Comparison of ENCODE assay signal across 29 cellular contexts in the genomic region with DNA sequence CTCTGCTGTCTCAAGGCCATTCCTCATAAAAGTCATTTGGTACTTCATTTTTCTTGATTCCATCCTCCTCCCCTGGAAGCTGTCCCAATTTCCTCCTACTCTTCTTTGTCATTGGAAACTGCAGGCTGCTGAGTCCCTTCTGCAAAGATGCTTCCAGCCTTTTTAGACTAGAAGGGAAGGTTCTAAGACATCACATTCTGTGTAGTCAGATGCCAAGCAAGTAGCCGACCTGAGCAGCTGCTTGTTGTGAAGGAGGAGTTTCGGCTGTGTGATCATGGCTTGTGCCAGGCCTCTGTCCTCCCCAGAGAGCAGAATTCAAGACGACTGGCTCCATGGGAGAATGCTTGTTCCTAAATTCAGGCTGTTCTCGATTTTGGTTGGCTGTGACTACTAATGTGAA. TPM values are rescaled to one million over a fixed set of nuclear protein-coding genes. Genes with fewer than 3 reads are reported as not detected.
A peak's percentile ranks its signal among the peaks of the same experiment; 100 is the strongest.
DNase-seq lines count a peak whose midpoint lies in the region; ATAC-seq and TF ChIP-seq lines count a peak whose summit lies in the region.
"Had no signal": no experiment of that assay in that cellular context is flagged by ENCODE, and none has a peak within 500 bp of the region (broad histone marks: within the 10 kb centered on the region; RNA-seq: fewer than 3 reads in every experiment).

No MANE protein-coding gene starts in this region.

- peaks cover 16% of the 10 kb centered on the region for H3K4me1 Mint-ChIP-seq in activated T-cell treated with anti-CD3 and anti-CD28 coated beads, Interleukin-2, amount 50 U/mL, for 72 hours (ENCODE audit: low read depth)
- H3K4me1 Mint-ChIP-seq in nephron progenitor cell, result peaks cover 31% of the 10 kb centered on the region
- no peaks in the 10 kb centered on the region for H3K4me1 Mint-ChIP-seq in CD8-positive, alpha-beta memory T cell

- no peaks in the 10 kb centered on the region for H3K36me3 ChIP-seq in testis (ENCODE audit: low read depth, missing control alignments)
- H3K36me3 ChIP-seq in CD8-positive, alpha-beta memory T cell (ENCODE audit: insufficient read depth, low read length), result peaks cover 27% of the 10 kb centered on the region

- intact Hi-C loops in testis (cut with DNase I; ENCODE audit: low total_unique reads), result no loop called here

- DNase-seq in activated T-cell treated with anti-CD3 and anti-CD28 coated beads, Interleukin-2, amount 50 U/mL, for 72 hours, result no peak
- DNase-seq in activated T-cell treated with anti-CD3 and anti-CD28 coated beads, Interleukin-2, amount 50 U/mL, for 48 hours, result no peak
- DNase-seq in nephron progenitor cell (no peak), testis (peak; percentile 73), NOMO-1 treated with DMSO at 0.1 percent for 48 hours (lab: John Stamatoyannopoulos, UW; ENCODE audit: unreplicated experiment) (no peak)
- DNase-seq in CD8-positive, alpha-beta memory T cell, result no peak
- DNase-seq in activated CD4-positive, alpha-beta T cell treated with anti-CD3 and anti-CD28 coated beads for 1 hour, result no peak
- DNase-seq: CD4-positive, alpha-beta T cell; COR-L47; DMS 273 treated with DMSO at 0.1 percent for 48 hours; DMS79; EL; GDM1; Karpas-422; NCI-H1092; NCI-H1417 treated with DMSO at 0.1 percent for 48 hours; NCI-H187; NCI-H2081 treated with DMSO at 0.1 percent for 48 hours; NCI-H2171; NCI-H226; NCI-H510A; NCI-H748 treated with DMSO at 0.1 percent for 48 hours; PC-3; SK-N-SH had no signal

- H3K4me1 ChIP-seq in testis, result peaks cover 4% of the 10 kb centered on the region
- H3K4me1 ChIP-seq in CD8-positive, alpha-beta memory T cell (ENCODE audit: insufficient read depth, low read length), result no peaks in the 10 kb centered on the region

- CTCF ChIA-PET in CD8-positive, alpha-beta memory T cell (lab: Charles Lee), result no interaction called here

- TF ChIP-seq POLR2A in testis (IDR thresholded peaks at IDR 0.05), result no peak

- H3K27ac ChIP-seq in cingulate gyrus (ENCODE audit: low read depth, low read length) (peak overlapping the region; percentile 75), testis (no peak overlapping the region)
- H3K27ac ChIP-seq in CD8-positive, alpha-beta memory T cell (ENCODE audit: low read depth, low read length), result no peak overlapping the region
- H3K27ac ChIP-seq: BLaER1, HL-60 had no signal

- no peaks in the 10 kb centered on the region for H3K9me3 ChIP-seq in testis
- H3K9me3 ChIP-seq in CD8-positive, alpha-beta memory T cell (ENCODE audit: low read length), result no peaks in the 10 kb centered on the region
- H3K9me3 ChIP-seq: BLaER1, SK-N-SH had no signal

- H3K9me3 Mint-ChIP-seq in activated T-cell treated with anti-CD3 and anti-CD28 coated beads, Interleukin-2, amount 50 U/mL, for 72 hours, result no peaks in the 10 kb centered on the region
- no peaks in the 10 kb centered on the region for H3K9me3 Mint-ChIP-seq in nephron progenitor cell
- H3K9me3 Mint-ChIP-seq in CD8-positive, alpha-beta memory T cell, result no peaks in the 10 kb centered on the region
- H3K9me3 Mint-ChIP-seq: CD4-positive, alpha-beta T cell had no signal

- no peak for ATAC-seq in activated T-cell treated with anti-CD3 and anti-CD28 coated beads, Interleukin-2, amount 50 U/mL, for 72 hours (replicated peaks in 1 of 2)
- ATAC-seq: GM12878, HCT116, PC-3 had no signal

- POLR2A ChIA-PET in CD8-positive, alpha-beta memory T cell (lab: Charles Lee), result no interaction called here

- TF ChIP-seq CTCF in nephron progenitor cell (IDR thresholded peaks at IDR 0.05), result no peak
- TF ChIP-seq CTCF in testis (IDR thresholded peaks at IDR 0.05), result no peak

- H3K27me3 Mint-ChIP-seq in activated T-cell treated with anti-CD3 and anti-CD28 coated beads, Interleukin-2, amount 50 U/mL, for 72 hours (ENCODE audit: low read depth), result no peaks in the 10 kb centered on the region
- no peaks in the 10 kb centered on the region for H3K27me3 Mint-ChIP-seq in nephron progenitor cell (ENCODE audit: low read depth, poor library complexity)
- no peaks in the 10 kb centered on the region for H3K27me3 Mint-ChIP-seq in CD8-positive, alpha-beta memory T cell
- H3K27me3 Mint-ChIP-seq: CD4-positive, alpha-beta T cell had no signal

- no peak overlapping the region for H3K4me3 ChIP-seq in testis
- no peak overlapping the region for H3K4me3 ChIP-seq in CD8-positive, alpha-beta memory T cell (ENCODE audit: low read length)
- H3K4me3 ChIP-seq: BLaER1, GM12878 had no signal

- peak overlapping the region; percentile 28 for H3K27ac Mint-ChIP-seq in activated T-cell treated with anti-CD3 and anti-CD28 coated beads, Interleukin-2, amount 50 U/mL, for 72 hours
- H3K27ac Mint-ChIP-seq in nephron progenitor cell, result peak overlapping the region; percentile 75
- peak overlapping the region in 2 of 8 donors; percentile 6 to 58 for H3K27ac Mint-ChIP-seq in CD8-positive, alpha-beta memory T cell
- H3K27ac Mint-ChIP-seq: CD4-positive, alpha-beta T cell had no signal

- H3K27me3 ChIP-seq in testis, result no peaks in the 10 kb centered on the region
- no peaks in the 10 kb centered on the region for H3K27me3 ChIP-seq in CD8-positive, alpha-beta memory T cell (ENCODE audit: insufficient read depth, low read length, poor library complexity, severe bottlenecking)
- H3K27me3 ChIP-seq: BLaER1 had no signal

- 32 to 46% methylated on average over 4 of the region's 4 CpGs for WGBS in testis, 2 donors

- peaks cover 23 to 42% of the 10 kb centered on the region in 2 donors for H3K36me3 Mint-ChIP-seq in activated T-cell treated with anti-CD3 and anti-CD28 coated beads, Interleukin-2, amount 50 U/mL, for 72 hours (ENCODE audit: insufficient read depth in 2 of 2)
- peaks cover 85% of the 10 kb centered on the region for H3K36me3 Mint-ChIP-seq in nephron progenitor cell (ENCODE audit: low read depth)
- peaks cover 3 to 79% (median 14%) of the 10 kb centered on the region in 3 donors for H3K36me3 Mint-ChIP-seq in CD8-positive, alpha-beta memory T cell

- H3K4me3 Mint-ChIP-seq in activated T-cell treated with anti-CD3 and anti-CD28 coated beads, Interleukin-2, amount 50 U/mL, for 72 hours, result no peak overlapping the region
- no peak overlapping the region for H3K4me3 Mint-ChIP-seq in nephron progenitor cell
- H3K4me3 Mint-ChIP-seq in CD8-positive, alpha-beta memory T cell, result no peak overlapping the region
- H3K4me3 Mint-ChIP-seq: CD4-positive, alpha-beta T cell had no signal

RNA-seq across cellular contexts. Expression of gene RFC5, which starts 8.7 kb away (rescaled TPM):
- 10 to 100 TPM; 43.3 to 56.6 TPM for total RNA-seq in activated T-cell treated with anti-CD3 and anti-CD28 coated beads, Interleukin-2, amount 50 U/mL, for 72 hours
- total RNA-seq in testis, result 10 to 100 TPM; 20.9 to 23.0 TPM
- 20.0 TPM for polyA plus RNA-seq in testis (ENCODE audit: insufficient read depth, low read depth, low replicate concordance)
- 10 to 100 TPM; 66.1 to 67.4 TPM for total RNA-seq in CD8-positive, alpha-beta memory T cell
- polyA plus RNA-seq in CD8-positive, alpha-beta memory T cell, result 14.0 TPM

RNA-seq across cellular contexts. Expression of gene WSB2, which starts 35.8 kb away (rescaled TPM):
- total RNA-seq in activated T-cell treated with anti-CD3 and anti-CD28 coated beads, Interleukin-2, amount 50 U/mL, for 72 hours, result 10 to 100 TPM; 41.6 to 69.7 TPM
- 10 to 100 TPM; 59.4 to 81.6 TPM for total RNA-seq in testis
- polyA plus RNA-seq in testis (ENCODE audit: insufficient read depth, low read depth, low replicate concordance), result 54.5 TPM
- total RNA-seq in CD8-positive, alpha-beta memory T cell, result 10 to 100 TPM; 74.2 to 84.4 TPM
- polyA plus RNA-seq in CD8-positive, alpha-beta memory T cell, result 24.8 TPM

RNA-seq across cellular contexts. Expression of gene KSR2, which starts 56.4 kb away (rescaled TPM):
- total RNA-seq in activated T-cell treated with anti-CD3 and anti-CD28 coated beads, Interleukin-2, amount 50 U/mL, for 72 hours, result under 1 TPM; 0.17 to 0.21 TPM
- 1 to 10 TPM; 2.4 TPM for total RNA-seq in testis
- polyA plus RNA-seq in testis (ENCODE audit: insufficient read depth, low read depth, low replicate concordance), result 3.8 TPM
- under 1 TPM; 0.07 to 0.11 TPM for total RNA-seq in CD8-positive, alpha-beta memory T cell
- polyA plus RNA-seq in CD8-positive, alpha-beta memory T cell, result not detected
